ENCODE assay signal across 19 cellular contexts in the genomic region with DNA sequence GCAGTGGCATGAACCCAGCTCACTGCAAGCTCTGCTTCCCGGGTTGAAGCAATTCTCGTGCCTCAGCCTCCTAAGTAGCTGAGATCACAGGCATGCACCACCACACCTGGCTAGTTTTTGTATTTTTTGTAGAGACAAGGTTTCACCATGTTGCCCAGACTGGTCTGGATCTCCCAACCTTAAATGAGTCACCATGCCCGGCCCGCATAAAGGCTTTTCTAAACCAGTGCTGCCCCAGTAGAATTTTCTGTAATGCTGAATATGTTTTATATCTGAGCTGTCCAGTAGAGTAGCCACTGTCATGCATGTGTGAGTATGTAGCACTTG. TPM values are rescaled to one million over a fixed set of nuclear protein-coding genes. Genes with fewer than 3 reads are reported as not detected.
DNase-seq lines count a peak whose midpoint lies in the region; ATAC-seq, FAIRE-seq and TF ChIP-seq lines count a peak whose summit lies in the region.
"Had no signal": no experiment of that assay in that cellular context is flagged by ENCODE, and none has a peak within 500 bp of the region (broad histone marks: within the 10 kb centered on the region; RNA-seq: fewer than 3 reads in every experiment).

No MANE protein-coding gene starts in this region.

- TF ChIP-seq CTCF in PC-9 (conservative IDR thresholded peaks at IDR 0.05) (no peak), endothelial cell of umbilical vein (IDR thresholded peaks at IDR 0.05; ENCODE audit: extremely low read depth in 1 of 2, insufficient read depth in 1 of 2, low read depth in 1 of 2, low read length in 2 of 2) (no peak), nephron progenitor cell (IDR thresholded peaks at IDR 0.05) (no peak), tibial nerve (IDR thresholded peaks at IDR 0.05) (no peak)

- POLR2A ChIA-PET in PC-9 (lab: Charles Lee; ENCODE audit: unreplicated experiment): no interaction called here
- POLR2A ChIA-PET in endothelial cell of umbilical vein (lab: Charles Lee): interaction anchor here (0.6 to 2.4 kb wide), 3 partner anchors 9 to 48 kb away, joined by 3 to 12 read pairs (median 4); a partner anchor contains a TSS

- H3K9me3 ChIP-seq in PC-9 (ENCODE audit: insufficient read depth, low read depth) (no peaks in the 10 kb centered on the region), endothelial cell of umbilical vein (replicated peaks; ENCODE audit: control insufficient read depth, insufficient read depth, low read length) (no peaks in the 10 kb centered on the region), tibial nerve (peaks cover 0 to 4% (median 0%) of the 10 kb centered on the region in 4 donors), mesenchymal stem cell (ENCODE audit: control insufficient read depth, low read length) (no peaks in the 10 kb centered on the region)

- no peak overlapping the region for H3K4ac ChIP-seq in mesenchymal stem cell (ENCODE audit: low read depth in 1 of 2, low read length in 2 of 2)

- CTCF ChIA-PET in PC-9 (lab: Charles Lee): no interaction called here
- CTCF ChIA-PET in endothelial cell of umbilical vein (lab: Charles Lee): interaction anchor here (1.0 to 1.1 kb wide), 2 partner anchors 12 to 15 kb away, joined by 4 read pairs; no protein-coding TSS in a partner anchor

- no peak overlapping the region for H2BK12ac ChIP-seq in mesenchymal stem cell (ENCODE audit: low read length in 2 of 2)

- no peaks in the 10 kb centered on the region for H3K9me1 ChIP-seq in endothelial cell of umbilical vein (replicated peaks; ENCODE audit: control insufficient read depth, extremely low read depth, insufficient read depth, low read length)

- no peak for TF ChIP-seq POLR2A in endothelial cell of umbilical vein (IDR thresholded peaks at IDR 0.05; ENCODE audit: low read depth, low read length)
- no peak for TF ChIP-seq POLR2A in tibial nerve (IDR thresholded peaks at IDR 0.05)

- dilution Hi-C loops in endothelial cell of umbilical vein (cut with MboI; ENCODE audit: extremely low pct_ligation_motif_present, low sequenced_read_pairs): no loop called here

- H3K18ac ChIP-seq in mesenchymal stem cell (ENCODE audit: low read depth in 1 of 2, low read length in 2 of 2): no peak overlapping the region

- H3K23ac ChIP-seq in mesenchymal stem cell (ENCODE audit: low read length in 2 of 2): no peak overlapping the region

- H3K9me2 ChIP-seq in PC-9 (ENCODE audit: insufficient read depth): no peaks in the 10 kb centered on the region; the same call in 1 of the 2 replicates

- H3K27me3 ChIP-seq in PC-9 (ENCODE audit: insufficient read depth, low read depth) (no peaks in the 10 kb centered on the region), endothelial cell of umbilical vein (ENCODE audit: control insufficient read depth in 2 of 2, insufficient read depth in 2 of 2, low read length in 2 of 2) (no peaks in the 10 kb centered on the region), tibial nerve (no peaks in the 10 kb centered on the region), mesenchymal stem cell (ENCODE audit: control insufficient read depth in 1 of 2, insufficient read depth in 1 of 2, low read length in 2 of 2) (peaks cover 0 to 4% of the 10 kb centered on the region in 2 experiments)
- H3K27me3 ChIP-seq: dorsolateral prefrontal cortex had no signal

- no peak overlapping the region for H2AK5ac ChIP-seq in mesenchymal stem cell (ENCODE audit: low read length, severe bottlenecking)

- no peaks in the 10 kb centered on the region for H3F3A ChIP-seq in PC-9 (ENCODE audit: insufficient read depth, low read depth)

- peak overlapping the region; percentile 22 for H3K27ac Mint-ChIP-seq in nephron progenitor cell
- H3K27ac Mint-ChIP-seq: activated CD4-positive, alpha-beta T cell treated with anti-CD3 and anti-CD28 coated beads for 36 hours; naive thymus-derived CD8-positive, alpha-beta T cell had no signal

- WGBS in tibial nerve, 2 donors: 52 to 54% methylated on average over 4 of the region's 4 CpGs
- WGBS in mesenchymal stem cell: 93% methylated on average over 4 of the region's 4 CpGs

- FAIRE-seq in endothelial cell of umbilical vein (lab: Jason Lieb, UNC): no peak

- H3K27ac ChIP-seq in PC-9 (peak overlapping the region; percentile 34; the same call in 1 of the 2 replicates), endothelial cell of umbilical vein (ENCODE audit: insufficient read depth, low read depth, low read length) (peak overlapping the region; percentile 63), tibial nerve (peak overlapping the region; percentile 48 to 82 (median 61)), mesenchymal stem cell (ENCODE audit: low read length, poor library complexity, severe bottlenecking) (no peak overlapping the region)
- H3K27ac ChIP-seq: HL-60 had no signal

- H2AFZ ChIP-seq in PC-9: no peak overlapping the region
- H2AFZ ChIP-seq in endothelial cell of umbilical vein (ENCODE audit: low read depth, low read length): peak overlapping the region; percentile 59
- H2AFZ ChIP-seq in mesenchymal stem cell (ENCODE audit: low read depth, low read length): no peak overlapping the region

- no peaks in the 10 kb centered on the region for H3K79me2 ChIP-seq in PC-9 (ENCODE audit: low read depth)
- H3K79me2 ChIP-seq in endothelial cell of umbilical vein (ENCODE audit: control insufficient read depth, insufficient read depth, low read length): no peaks in the 10 kb centered on the region

- peaks cover 13% of the 10 kb centered on the region for H3K9me3 Mint-ChIP-seq in nephron progenitor cell
- H3K9me3 Mint-ChIP-seq: naive thymus-derived CD8-positive, alpha-beta T cell had no signal

- H3K4me2 ChIP-seq in PC-9 (no peak overlapping the region), endothelial cell of umbilical vein (ENCODE audit: insufficient read depth, low read length) (peak overlapping the region; percentile 38), mesenchymal stem cell (ENCODE audit: low read length, poor library complexity, severe bottlenecking) (no peak overlapping the region)

- H3K9ac ChIP-seq in endothelial cell of umbilical vein (replicated peaks; ENCODE audit: extremely low read depth, insufficient read depth, low read length) (no peak overlapping the region), mesenchymal stem cell (ENCODE audit: low read length) (no peak overlapping the region)

- no peaks in the 10 kb centered on the region for H3K4me1 Mint-ChIP-seq in nephron progenitor cell
- H3K4me1 Mint-ChIP-seq: activated CD4-positive, alpha-beta T cell treated with anti-CD3 and anti-CD28 coated beads for 36 hours had no signal

- no peak overlapping the region for H2BK120ac ChIP-seq in mesenchymal stem cell (ENCODE audit: low read depth, low read length)

- no peak overlapping the region for H2BK5ac ChIP-seq in mesenchymal stem cell (ENCODE audit: low read depth, low read length, poor library complexity, severe bottlenecking)

- H3K4me3 Mint-ChIP-seq in nephron progenitor cell: no peak overlapping the region
- H3K4me3 Mint-ChIP-seq: activated CD4-positive, alpha-beta T cell treated with anti-CD3 and anti-CD28 coated beads for 36 hours; IgD-negative memory B cell; naive thymus-derived CD8-positive, alpha-beta T cell had no signal

- no peak overlapping the region for H3K14ac ChIP-seq in mesenchymal stem cell (ENCODE audit: low read length in 2 of 2)

- no peaks in the 10 kb centered on the region for H3K79me1 ChIP-seq in mesenchymal stem cell (replicated peaks; ENCODE audit: low read length, poor library complexity, severe bottlenecking)

- H3K27me3 Mint-ChIP-seq in nephron progenitor cell (ENCODE audit: low read depth, poor library complexity): peaks cover 15% of the 10 kb centered on the region
- H3K27me3 Mint-ChIP-seq: activated CD4-positive, alpha-beta T cell treated with anti-CD3 and anti-CD28 coated beads for 36 hours had no signal

- H2BK15ac ChIP-seq in mesenchymal stem cell (ENCODE audit: low read depth, poor library complexity, severe bottlenecking): no peak overlapping the region

- H3K4me1 ChIP-seq in PC-9 (replicated peaks; ENCODE audit: insufficient read depth) (no peaks in the 10 kb centered on the region), endothelial cell of umbilical vein (ENCODE audit: control insufficient read depth, extremely low read depth, insufficient read depth, low read length) (peaks cover 16% of the 10 kb centered on the region), tibial nerve (peaks cover 0 to 19% (median 4%) of the 10 kb centered on the region in 4 donors), mesenchymal stem cell (ENCODE audit: control insufficient read depth, insufficient read depth, low read depth, low read length) (no peaks in the 10 kb centered on the region)

- no peak for ATAC-seq in HG03565 (IDR thresholded peaks at IDR 0.05; ENCODE audit: unreplicated experiment)
- ATAC-seq in HG03460 (IDR thresholded peaks at IDR 0.05; ENCODE audit: unreplicated experiment): no peak
- ATAC-seq: activated CD4-positive, alpha-beta T cell treated with anti-CD3 and anti-CD28 coated beads for 36 hours; naive thymus-derived CD8-positive, alpha-beta T cell had no signal

- no peak overlapping the region for H4K91ac ChIP-seq in mesenchymal stem cell (ENCODE audit: low read length)

- TF ChIP-seq EP300 in tibial nerve (IDR thresholded peaks at IDR 0.05): no peak

- no peak overlapping the region for H4K8ac ChIP-seq in mesenchymal stem cell (ENCODE audit: low read length)

- H3K36me3 ChIP-seq in PC-9 (ENCODE audit: low read depth): no peaks in the 10 kb centered on the region
- H3K36me3 ChIP-seq in endothelial cell of umbilical vein (ENCODE audit: control insufficient read depth in 2 of 2, extremely low read depth in 1 of 2, insufficient read depth in 2 of 2, low read length in 2 of 2): no peaks in the 10 kb centered on the region
- H3K36me3 ChIP-seq in tibial nerve: no peaks in the 10 kb centered on the region
- no peaks in the 10 kb centered on the region for H3K36me3 ChIP-seq in mesenchymal stem cell (ENCODE audit: control insufficient read depth in 1 of 2, insufficient read depth in 2 of 2, low read depth in 1 of 2, low read length in 2 of 2)

- DNase-seq in PC-9 (no peak), endothelial cell of umbilical vein (ENCODE audit: low read depth, low spot score) (peak; percentile 56), nephron progenitor cell (no peak), tibial nerve (ENCODE audit: low spot score in 2 of 2) (no peak), mesenchymal stem cell (no peak)
- DNase-seq: activated CD4-positive, alpha-beta T cell treated with anti-CD3 and anti-CD28 coated beads for 36 hours; dorsolateral prefrontal cortex; glutamatergic neuron; naive thymus-derived CD8-positive, alpha-beta T cell; NCI-H1694; NCI-H345; posterior cingulate gyrus; RPMI8226; stimulated activated CD4-positive, alpha-beta T cell treated with anti-CD3 and anti-CD28 coated beads, Interleukin-4, amount 100 ng/mL, for 4 hours; substantia nigra had no signal

- H3K36me3 Mint-ChIP-seq in nephron progenitor cell (ENCODE audit: low read depth): no peaks in the 10 kb centered on the region
- H3K36me3 Mint-ChIP-seq: naive thymus-derived CD8-positive, alpha-beta T cell had no signal

- no peaks in the 10 kb centered on the region for H4K20me1 ChIP-seq in PC-9 (ENCODE audit: insufficient read depth)
- H4K20me1 ChIP-seq in endothelial cell of umbilical vein (replicated peaks; ENCODE audit: control insufficient read depth, extremely low read depth, insufficient read depth, low read length): no peaks in the 10 kb centered on the region

- H3K4me3 ChIP-seq in PC-9: no peak overlapping the region
- H3K4me3 ChIP-seq in endothelial cell of umbilical vein (replicated peaks in 1 of 3; ENCODE audit: insufficient read depth in 1 of 3, low read depth in 1 of 3, low read length in 3 of 3): no peak overlapping the region
- no peak overlapping the region for H3K4me3 ChIP-seq in tibial nerve
- H3K4me3 ChIP-seq in mesenchymal stem cell (ENCODE audit: insufficient read depth in 1 of 2, low read depth in 1 of 2, low read length in 2 of 2): no peak overlapping the region
- H3K4me3 ChIP-seq: dorsolateral prefrontal cortex had no signal

- BruUV-seq in PC-9 (replicated peaks; lab: Mats Ljungman, UMichigan): no TSS peak
- no TSS peak for BruUV-seq in endothelial cell of umbilical vein (replicated peaks; lab: Mats Ljungman, UMichigan)

- intact Hi-C loops in PC-9 (cut with micrococcal nuclease; ENCODE audit: unreplicated experiment) (no loop called here), endothelial cell of umbilical vein (cut with micrococcal nuclease) (loop anchor here (10.0 kb wide), 1 partner anchor 1098 kb away; a partner anchor contains a TSS)

RNA-seq across cellular contexts. Expression of a gene that starts 36.9 kb away (rescaled TPM):
- total RNA-seq in PC-9 (2021): 66.2 and 101 TPM in 2 replicates
- 334 and 471 TPM in 2 replicates for total RNA-seq in endothelial cell of umbilical vein
- polyA plus RNA-seq in endothelial cell of umbilical vein: 736 and 750 TPM in 2 replicates
- 205 and 437 TPM in 2 replicates for polyA plus RNA-seq in endothelial cell of umbilical vein (2011; cell fraction: cytosol; rRNA removed)
- polyA plus RNA-seq in endothelial cell of umbilical vein (2011; cell fraction: nucleus; rRNA removed): 2,468 and 4,773 TPM in 2 replicates
- polyA plus RNA-seq in endothelial cell of umbilical vein (2012): 242 and 354 TPM in 2 replicates
- polyA minus RNA-seq in endothelial cell of umbilical vein: 520 and 546 TPM in 2 replicates
- polyA minus RNA-seq in endothelial cell of umbilical vein (2011; cell fraction: cytosol; rRNA and poly(A)+ RNA removed): 12.8 TPM
- 507 and 650 TPM in 2 replicates for polyA minus RNA-seq in endothelial cell of umbilical vein (2011; cell fraction: nucleus; rRNA and poly(A)+ RNA removed)
- 100 to 1,000 TPM; 201 to 225 (median 213) TPM for total RNA-seq in tibial nerve
- 72.2 TPM for polyA plus RNA-seq in mesenchymal stem cell (2013, experiment 1 of 2)
- 74.8 TPM for polyA plus RNA-seq in mesenchymal stem cell (2013, experiment 2 of 2)
